Comparison of ENCODE assay signal across 11 cellular contexts in the genomic region with DNA sequence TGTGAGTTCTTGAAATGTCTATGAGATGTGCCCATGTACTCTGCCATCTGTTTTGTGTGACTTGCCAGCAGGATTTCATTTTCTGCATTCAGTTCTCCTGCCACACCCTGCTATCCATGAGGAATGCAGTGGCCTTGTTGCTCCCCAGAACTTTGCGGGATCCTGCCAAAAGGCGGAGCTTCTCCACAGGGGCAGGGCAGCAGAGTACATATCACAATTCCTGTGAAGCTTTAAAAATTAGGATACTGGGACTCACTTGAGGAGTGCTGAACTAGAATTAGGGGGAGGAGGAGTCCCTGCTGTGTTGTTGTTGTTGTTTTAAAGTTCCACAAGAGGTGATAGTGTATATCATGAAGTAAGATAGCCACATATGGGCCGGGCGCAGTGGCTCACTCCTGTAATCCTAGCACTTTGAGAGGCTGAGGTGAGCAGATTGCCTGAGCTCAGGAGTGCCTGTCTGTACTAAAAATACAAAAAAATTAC.
A peak's percentile ranks its signal among the peaks of the same experiment; 100 is the strongest.
DNase-seq lines count a peak whose midpoint lies in the region; ATAC-seq and TF ChIP-seq lines count a peak whose summit lies in the region.
"Had no signal": no experiment of that assay in that cellular context is flagged by ENCODE, and none has a peak within 500 bp of the region (broad histone marks: within the 10 kb centered on the region; RNA-seq: fewer than 3 reads in every experiment).

No MANE protein-coding gene starts in this region.

- BruUV-seq in PC-9 (replicated peaks; lab: Mats Ljungman, UMichigan): no TSS peak

- H3K79me2 ChIP-seq in PC-9 (ENCODE audit: low read depth) (peaks cover 20% of the 10 kb centered on the region; the same call in 1 of the 2 replicates), fibroblast of lung (ENCODE audit: control insufficient read depth, insufficient read depth, low read length) (peaks cover 11% of the 10 kb centered on the region)

- H3K9me3 ChIP-seq in PC-9 (ENCODE audit: insufficient read depth, low read depth): no peaks in the 10 kb centered on the region
- H3K9me3 ChIP-seq in fibroblast of lung (ENCODE audit: control insufficient read depth, insufficient read depth, low read depth, low read length): no peaks in the 10 kb centered on the region

- H4K20me1 ChIP-seq in PC-9 (ENCODE audit: insufficient read depth): no peaks in the 10 kb centered on the region
- no peaks in the 10 kb centered on the region for H4K20me1 ChIP-seq in fibroblast of lung (ENCODE audit: control insufficient read depth, extremely low read depth, insufficient read depth, low read length)

- H3K27me3 Mint-ChIP-seq in osteocyte (ENCODE audit: unreplicated experiment): no peaks in the 10 kb centered on the region
- H3K27me3 Mint-ChIP-seq in naive thymus-derived CD8-positive, alpha-beta T cell: peaks cover 0 to 16% (median 2%) of the 10 kb centered on the region in 5 donors
- H3K27me3 Mint-ChIP-seq: activated CD4-positive, alpha-beta T cell treated with anti-CD3 and anti-CD28 coated beads, Interleukin-2, amount 10 ng/mL, durations not matched to agents 24 days and 14 days had no signal

- H3K9me2 ChIP-seq in PC-9 (ENCODE audit: insufficient read depth): no peaks in the 10 kb centered on the region

- H3K4me3 ChIP-seq in PC-9 (no peak overlapping the region), fibroblast of lung (replicated peaks in 1 of 4; ENCODE audit: control extremely low read depth in 1 of 4, insufficient read depth in 1 of 4, low read depth in 3 of 4, low read length in 4 of 4) (no peak overlapping the region)

- no peaks in the 10 kb centered on the region for H3K4me1 ChIP-seq in PC-9 (replicated peaks; ENCODE audit: insufficient read depth)
- H3K4me1 ChIP-seq in fibroblast of lung (ENCODE audit: control insufficient read depth, extremely low read depth, insufficient read depth, low read length): peaks cover 12% of the 10 kb centered on the region

- DNase-seq in DMS 273 treated with DMSO at 0.1 percent for 48 hours (lab: John Stamatoyannopoulos, UW): peak; percentile 62
- DNase-seq in PC-9: peak in 1 of 2 experiments; percentile 18
- peak; percentile 49 to 62 for DNase-seq in fibroblast of lung (ENCODE audit: low read depth in 2 of 2)
- DNase-seq in osteocyte (ENCODE audit: extremely low spot score, unreplicated experiment): no peak
- DNase-seq in naive thymus-derived CD8-positive, alpha-beta T cell: no peak
- no peak for DNase-seq in NCI-H146 treated with DMSO at 0.1 percent for 48 hours (lab: John Stamatoyannopoulos, UW; ENCODE audit: unreplicated experiment)
- no peak for DNase-seq in globus pallidus (ENCODE audit: low spot score)
- DNase-seq: activated CD4-positive, alpha-beta T cell treated with anti-CD3 and anti-CD28 coated beads, Interleukin-2, amount 10 ng/mL, durations not matched to agents 24 days and 14 days; midbrain had no signal

- no peak for TF ChIP-seq CTCF in PC-9 (conservative IDR thresholded peaks at IDR 0.05)
- no peak for TF ChIP-seq CTCF in fibroblast of lung (conservative IDR thresholded peaks at IDR 0.05 in 1 of 2, IDR thresholded peaks at IDR 0.05 in 1 of 2; ENCODE audit: low read depth in 1 of 2, low read length in 2 of 2)
- TF ChIP-seq CTCF in osteocyte (IDR thresholded peaks at IDR 0.05): no peak

- H3K36me3 Mint-ChIP-seq in osteocyte (ENCODE audit: unreplicated experiment): peaks cover 24% of the 10 kb centered on the region
- no peaks in the 10 kb centered on the region for H3K36me3 Mint-ChIP-seq in naive thymus-derived CD8-positive, alpha-beta T cell

- H3K27ac ChIP-seq in PC-9: peak overlapping the region; percentile 37; the same call in 1 of the 2 replicates
- H3K27ac ChIP-seq in fibroblast of lung (ENCODE audit: insufficient read depth, low read length): no peak overlapping the region

- H3K4me2 ChIP-seq in PC-9 (no peak overlapping the region; the same call in 1 of the 2 replicates), fibroblast of lung (ENCODE audit: extremely low read depth, insufficient read depth, low read length) (no peak overlapping the region)

- H3K27me3 ChIP-seq in PC-9 (ENCODE audit: insufficient read depth, low read depth) (no peaks in the 10 kb centered on the region), fibroblast of lung (ENCODE audit: control insufficient read depth, insufficient read depth, low read length) (no peaks in the 10 kb centered on the region)

- intact Hi-C loops in PC-9 (cut with micrococcal nuclease; ENCODE audit: unreplicated experiment): no loop called here

- H3F3A ChIP-seq in PC-9 (ENCODE audit: insufficient read depth, low read depth): peaks cover 5% of the 10 kb centered on the region; the same call in 1 of the 2 replicates

- H3K4me3 Mint-ChIP-seq in osteocyte (ENCODE audit: unreplicated experiment): no peak overlapping the region
- H3K4me3 Mint-ChIP-seq in naive thymus-derived CD8-positive, alpha-beta T cell: no peak overlapping the region
- H3K4me3 Mint-ChIP-seq: activated CD4-positive, alpha-beta T cell treated with anti-CD3 and anti-CD28 coated beads, Interleukin-2, amount 10 ng/mL, durations not matched to agents 24 days and 14 days; B cell had no signal

- no peaks in the 10 kb centered on the region for H3K9me3 Mint-ChIP-seq in osteocyte (ENCODE audit: unreplicated experiment)
- peaks cover 0 to 3% (median 0%) of the 10 kb centered on the region in 9 donors for H3K9me3 Mint-ChIP-seq in naive thymus-derived CD8-positive, alpha-beta T cell
- H3K9me3 Mint-ChIP-seq: activated CD4-positive, alpha-beta T cell treated with anti-CD3 and anti-CD28 coated beads, Interleukin-2, amount 10 ng/mL, durations not matched to agents 24 days and 14 days had no signal

- no peak for ATAC-seq in naive thymus-derived CD8-positive, alpha-beta T cell
- ATAC-seq in HG02571 (IDR thresholded peaks at IDR 0.05; ENCODE audit: unreplicated experiment): no peak

- H3K4me1 Mint-ChIP-seq in osteocyte (ENCODE audit: unreplicated experiment): peaks cover 49% of the 10 kb centered on the region
- no peaks in the 10 kb centered on the region for H3K4me1 Mint-ChIP-seq in naive thymus-derived CD8-positive, alpha-beta T cell
- H3K4me1 Mint-ChIP-seq: B cell had no signal

- POLR2A ChIA-PET in PC-9 (lab: Charles Lee; ENCODE audit: unreplicated experiment): no interaction called here
- POLR2A ChIA-PET in naive thymus-derived CD8-positive, alpha-beta T cell (lab: Charles Lee): no interaction called here

- H3K27ac Mint-ChIP-seq in osteocyte (ENCODE audit: unreplicated experiment): peak overlapping the region; percentile 39
- no peak overlapping the region for H3K27ac Mint-ChIP-seq in naive thymus-derived CD8-positive, alpha-beta T cell
- H3K27ac Mint-ChIP-seq: activated CD4-positive, alpha-beta T cell treated with anti-CD3 and anti-CD28 coated beads, Interleukin-2, amount 10 ng/mL, durations not matched to agents 24 days and 14 days; B cell had no signal

- H2AFZ ChIP-seq in PC-9: no peak overlapping the region
- no peak overlapping the region for H2AFZ ChIP-seq in fibroblast of lung (ENCODE audit: low read length)

- H3K9ac ChIP-seq in fibroblast of lung (ENCODE audit: insufficient read depth, low read length): no peak overlapping the region

- no peaks in the 10 kb centered on the region for H3K36me3 ChIP-seq in PC-9 (ENCODE audit: low read depth)
- H3K36me3 ChIP-seq in fibroblast of lung (ENCODE audit: control insufficient read depth, insufficient read depth, low read length): no peaks in the 10 kb centered on the region

- CTCF ChIA-PET in PC-9 (lab: Charles Lee): interaction anchor here (0.5 kb wide), 1 partner anchor 119 kb away, joined by 5 read pairs; no protein-coding TSS in a partner anchor

Comparison
In these comparisons a context has a peak if more than half of its experiments do, and no peak if none do; other contexts are left out.
1. DNase-seq: peak in DMS 273 treated with DMSO at 0.1 percent for 48 hours (single experiment) and fibroblast of lung (2 of 2); none in osteocyte (single experiment), naive thymus-derived CD8-positive, alpha-beta T cell (0 of 10), NCI-H146 treated with DMSO at 0.1 percent for 48 hours (single experiment) and globus pallidus (single experiment).